In the genomic region with DNA sequence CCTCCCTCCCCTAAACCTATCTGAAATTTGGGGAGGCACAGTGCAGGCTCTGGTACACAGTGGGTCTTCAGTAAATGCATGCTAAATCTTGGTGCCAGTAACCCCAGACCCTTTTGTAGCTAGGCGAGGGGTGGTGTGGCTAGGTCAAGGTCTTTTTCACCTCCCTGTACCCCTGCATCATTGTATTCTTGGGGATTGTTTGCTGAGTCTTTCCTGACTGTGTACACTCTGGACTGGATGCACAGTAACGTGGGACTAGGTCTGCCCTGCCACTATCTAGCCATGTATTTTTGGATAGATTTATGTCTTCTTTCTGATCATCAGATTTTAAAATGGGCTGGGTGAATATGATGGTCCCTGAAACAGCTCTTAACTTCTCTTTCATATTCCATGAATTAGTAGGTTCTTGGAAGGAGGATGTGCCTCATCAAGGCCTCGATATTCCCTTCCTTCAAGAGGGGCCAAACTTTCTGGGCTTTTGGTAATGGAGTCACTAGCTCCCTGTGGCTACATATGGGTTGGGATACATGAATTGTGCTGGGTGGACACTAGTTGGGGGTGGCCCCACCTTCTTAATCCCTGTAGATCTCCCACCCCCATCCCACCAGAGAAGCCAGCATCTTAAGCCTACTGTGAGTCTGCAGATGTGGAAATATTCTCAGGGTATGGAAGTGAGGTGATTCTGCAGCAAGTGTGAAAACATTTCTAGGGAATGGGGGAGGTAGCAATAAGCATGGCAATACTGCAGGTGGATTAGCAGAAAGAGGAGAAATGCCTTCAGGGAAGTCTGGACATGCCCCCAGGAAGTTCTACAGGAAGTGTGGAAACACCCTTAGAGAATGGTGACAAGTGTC, we compare ENCODE assay signal across 9 cellular contexts. TPM values are rescaled to one million over a fixed set of nuclear protein-coding genes. Genes with fewer than 3 reads are reported as not detected.
DNase-seq lines count a peak whose midpoint lies in the region; ATAC-seq and TF ChIP-seq lines count a peak whose summit lies in the region.
"Had no signal": no experiment of that assay in that cellular context is flagged by ENCODE, and none has a peak within 500 bp of the region (broad histone marks: within the 10 kb centered on the region; RNA-seq: fewer than 3 reads in every experiment).

No MANE protein-coding gene starts in this region.

- H3K27ac Mint-ChIP-seq in endothelial cell (ENCODE audit: unreplicated experiment) = no peak overlapping the region

- no peak for TF ChIP-seq POLR2A in heart left ventricle (IDR thresholded peaks at IDR 0.05)

- intact Hi-C loops in heart left ventricle (cut with DNase I) = loop anchor here in 9 of 10 donors (5.0 to 10.0 kb wide), 9 partner anchors 121 to 404 kb away; a partner anchor contains a TSS
- intact Hi-C loops in left ventricle myocardium superior (cut with micrococcal nuclease) = loop anchor here (10.0 kb wide), 1 partner anchor 171 kb away; no protein-coding TSS in a partner anchor
- intact Hi-C loops in upper lobe of right lung (cut with DNase I) = no loop called here

- no peak for TF ChIP-seq EP300 in neural cell (conservative IDR thresholded peaks at IDR 0.05; ENCODE audit: poor library complexity, severe bottlenecking)

- H3K27me3 ChIP-seq in heart left ventricle (peaks cover 0 to 5% (median 0%) of the 10 kb centered on the region in 9 donors), neural cell (ENCODE audit: insufficient read depth, low read depth, low read length) (peaks cover 4% of the 10 kb centered on the region), upper lobe of right lung (no peaks in the 10 kb centered on the region)

- peaks cover 0 to 67% (median 44%) of the 10 kb centered on the region in 12 donors for H3K4me1 ChIP-seq in heart left ventricle
- H3K4me1 ChIP-seq in upper lobe of right lung = peaks cover 24% of the 10 kb centered on the region

- H2AFZ ChIP-seq in neural cell (ENCODE audit: low read depth, low read length) = no peak overlapping the region

- H3K4me2 ChIP-seq in neural cell (ENCODE audit: low read length) = peak overlapping the region; percentile 94

- no peaks in the 10 kb centered on the region for H3F3A ChIP-seq in neural cell (ENCODE audit: insufficient read depth, low read length, poor library complexity, severe bottlenecking)

- peaks cover 20% of the 10 kb centered on the region for H3K79me2 ChIP-seq in neural cell (replicated peaks; ENCODE audit: insufficient read depth, low read length)

- ATAC-seq in heart left ventricle = no peak
- no peak for ATAC-seq in left ventricle myocardium superior
- no peak for ATAC-seq in upper lobe of right lung

- no peaks in the 10 kb centered on the region for H3K9me2 ChIP-seq in neural cell (ENCODE audit: insufficient read depth, low read length)

- H3K9me3 ChIP-seq in heart left ventricle = no peaks in the 10 kb centered on the region
- H3K9me3 ChIP-seq in neural cell (ENCODE audit: low read length) = no peaks in the 10 kb centered on the region
- H3K9me3 ChIP-seq in upper lobe of right lung = no peaks in the 10 kb centered on the region

- TF ChIP-seq CTCF in heart left ventricle (IDR thresholded peaks at IDR 0.05) (no peak), endothelial cell (IDR thresholded peaks at IDR 0.05; ENCODE audit: unreplicated experiment) (no peak), neural cell (IDR thresholded peaks at IDR 0.05; ENCODE audit: poor library complexity, severe bottlenecking) (no peak), upper lobe of right lung (IDR thresholded peaks at IDR 0.05) (no peak)

- H3K4me3 Mint-ChIP-seq in endothelial cell (ENCODE audit: unreplicated experiment) = peak overlapping the region; percentile 96

- peaks cover 53% of the 10 kb centered on the region for H3K4me1 Mint-ChIP-seq in endothelial cell (ENCODE audit: unreplicated experiment)

- H3K4me3 ChIP-seq in heart left ventricle (peak overlapping the region in 10 of 12 donors; percentile 65 to 91 (median 82)), neural cell (ENCODE audit: low read length) (peak overlapping the region; percentile 90), upper lobe of right lung (peak overlapping the region; percentile 72)

- H3K27ac ChIP-seq in heart left ventricle (peak overlapping the region in 11 of 12 donors; percentile 92 to 100 (median 99)), neural cell (ENCODE audit: low read length) (no peak overlapping the region), upper lobe of right lung (peak overlapping the region; percentile 98)

- H3K9me3 Mint-ChIP-seq in endothelial cell (ENCODE audit: unreplicated experiment) = no peaks in the 10 kb centered on the region

- peaks cover 20% of the 10 kb centered on the region for H3K27me3 Mint-ChIP-seq in endothelial cell (ENCODE audit: unreplicated experiment)

- no peak for TF ChIP-seq RAD21 in neural cell (conservative IDR thresholded peaks at IDR 0.05)

- peaks cover 33% of the 10 kb centered on the region for H3K36me3 Mint-ChIP-seq in endothelial cell (ENCODE audit: low read depth, unreplicated experiment)

- peak overlapping the region; percentile 99 for H3K9ac ChIP-seq in neural cell (ENCODE audit: low read length)

- peaks cover 0 to 8% (median 4%) of the 10 kb centered on the region in 9 donors for H3K36me3 ChIP-seq in heart left ventricle
- peaks cover 6% of the 10 kb centered on the region for H3K36me3 ChIP-seq in neural cell (ENCODE audit: insufficient read depth, low read length)
- no peaks in the 10 kb centered on the region for H3K36me3 ChIP-seq in upper lobe of right lung

- H4K20me1 ChIP-seq in neural cell (ENCODE audit: insufficient read depth) = no peaks in the 10 kb centered on the region

- DNase-seq in heart left ventricle = no peak
- DNase-seq in left ventricle myocardium superior = no peak
- no peak for DNase-seq in endothelial cell (ENCODE audit: low spot score)
- no peak for DNase-seq in upper lobe of right lung
- DNase-seq in dedifferentiated amniotic fluid mesenchymal stem cell (ENCODE audit: extremely low spot score) = no peak
- DNase-seq in stimulated activated CD8-positive, alpha-beta memory T cell treated with anti-CD3 and anti-CD28 coated beads, Interleukin-4, amount 100 ng/mL, for 48 hours = no peak
- DNase-seq in foreskin melanocyte = no peak
- DNase-seq: NCI-H1092 had no signal

- 68 to 76% (median 70%) methylated on average over 3 of the region's 3 CpGs for WGBS in heart left ventricle, 4 donors

TF ChIP-seq in neural cell, 6 proteins besides CTCF, POLR2A, EP300 and RAD21:
- no peak for TF ChIP-seq MXI1 (conservative IDR thresholded peaks at IDR 0.05; ENCODE audit: poor library complexity, severe bottlenecking)
- TF ChIP-seq TAF1 (IDR thresholded peaks at IDR 0.05; ENCODE audit: low read depth) = no peak
- no peak for TF ChIP-seq EZH2 (IDR thresholded peaks at IDR 0.05; ENCODE audit: borderline replicate concordance, insufficient read depth, low read length, poor library complexity, severe bottlenecking)
- TF ChIP-seq SMC3 (conservative IDR thresholded peaks at IDR 0.05; ENCODE audit: poor library complexity) = no peak
- TF ChIP-seq POLR2AphosphoS5 (IDR thresholded peaks at IDR 0.05) = no peak
- TF ChIP-seq, protein P1, sequence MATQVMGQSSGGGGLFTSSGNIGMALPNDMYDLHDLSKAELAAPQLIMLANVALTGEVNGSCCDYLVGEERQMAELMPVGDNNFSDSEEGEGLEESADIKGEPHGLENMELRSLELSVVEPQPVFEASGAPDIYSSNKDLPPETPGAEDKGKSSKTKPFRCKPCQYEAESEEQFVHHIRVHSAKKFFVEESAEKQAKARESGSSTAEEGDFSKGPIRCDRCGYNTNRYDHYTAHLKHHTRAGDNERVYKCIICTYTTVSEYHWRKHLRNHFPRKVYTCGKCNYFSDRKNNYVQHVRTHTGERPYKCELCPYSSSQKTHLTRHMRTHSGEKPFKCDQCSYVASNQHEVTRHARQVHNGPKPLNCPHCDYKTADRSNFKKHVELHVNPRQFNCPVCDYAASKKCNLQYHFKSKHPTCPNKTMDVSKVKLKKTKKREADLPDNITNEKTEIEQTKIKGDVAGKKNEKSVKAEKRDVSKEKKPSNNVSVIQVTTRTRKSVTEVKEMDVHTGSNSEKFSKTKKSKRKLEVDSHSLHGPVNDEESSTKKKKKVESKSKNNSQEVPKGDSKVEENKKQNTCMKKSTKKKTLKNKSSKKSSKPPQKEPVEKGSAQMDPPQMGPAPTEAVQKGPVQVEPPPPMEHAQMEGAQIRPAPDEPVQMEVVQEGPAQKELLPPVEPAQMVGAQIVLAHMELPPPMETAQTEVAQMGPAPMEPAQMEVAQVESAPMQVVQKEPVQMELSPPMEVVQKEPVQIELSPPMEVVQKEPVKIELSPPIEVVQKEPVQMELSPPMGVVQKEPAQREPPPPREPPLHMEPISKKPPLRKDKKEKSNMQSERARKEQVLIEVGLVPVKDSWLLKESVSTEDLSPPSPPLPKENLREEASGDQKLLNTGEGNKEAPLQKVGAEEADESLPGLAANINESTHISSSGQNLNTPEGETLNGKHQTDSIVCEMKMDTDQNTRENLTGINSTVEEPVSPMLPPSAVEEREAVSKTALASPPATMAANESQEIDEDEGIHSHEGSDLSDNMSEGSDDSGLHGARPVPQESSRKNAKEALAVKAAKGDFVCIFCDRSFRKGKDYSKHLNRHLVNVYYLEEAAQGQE (IDR thresholded peaks at IDR 0.05; ENCODE audit: borderline replicate concordance) = no peak

RNA-seq across cellular contexts. Expression of a gene that starts 2.1 kb away (rescaled TPM):
- total RNA-seq in heart left ventricle = 100 to 1,000 TPM in 5 of 9 donors, 10 to 100 TPM in 4; 70.4 to 176 (median 111) TPM
- 10 to 100 TPM; 54.6 to 93.7 TPM for polyA plus RNA-seq in heart left ventricle
- total RNA-seq in left ventricle myocardium superior = 146 TPM
- total RNA-seq in endothelial cell (ENCODE audit: unreplicated experiment) = 68.5 TPM
- polyA plus RNA-seq in neural cell = 10.7 and 11.5 TPM in 2 replicates
- 8.0 and 15.2 TPM in 2 replicates for polyA minus RNA-seq in neural cell
- total RNA-seq in upper lobe of right lung = 17.7 TPM

RNA-seq across cellular contexts. Expression of a gene that starts 29.4 kb away (rescaled TPM):
- total RNA-seq in heart left ventricle (10 to 100 TPM; 10.8 to 20.8 (median 15.0) TPM), left ventricle myocardium superior (14.5 TPM), endothelial cell (ENCODE audit: unreplicated experiment) (16.5 TPM), upper lobe of right lung (13.2 TPM)
- polyA plus RNA-seq in heart left ventricle (10 to 100 TPM; 21.0 to 24.8 TPM), neural cell (35.8 and 43.0 TPM in 2 replicates)
- polyA minus RNA-seq in neural cell = 26.8 and 29.6 TPM in 2 replicates
